1 cellular context compared by ENCODE assay signal in the genomic region with DNA sequence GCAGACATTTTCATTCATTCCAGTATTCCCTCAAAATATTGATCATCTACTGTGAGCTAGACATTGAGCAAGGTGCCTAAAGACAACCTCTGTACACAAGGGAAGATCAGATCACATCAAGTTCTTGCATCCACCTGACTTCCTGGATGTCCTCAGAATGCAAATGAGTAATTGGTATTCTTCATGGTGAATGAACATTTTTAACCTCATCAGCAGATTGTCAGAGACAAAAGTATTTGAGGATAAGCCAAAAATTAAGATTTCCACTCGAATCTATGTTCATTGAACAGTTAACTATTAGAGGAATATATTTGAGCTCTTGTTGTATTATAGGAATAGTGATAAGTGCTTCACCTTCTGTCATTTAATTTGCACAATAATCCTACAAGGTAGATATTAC.
TF ChIP-seq lines count a peak whose summit lies in the region.

No MANE protein-coding gene starts in this region.

TF ChIP-seq in H1, 55 proteins besides CTCF, POLR2A, EP300 and RAD21:
- 0 out of 2 replicates have a peak, but pooled peaks have one; percentile 34 for TF ChIP-seq POLR2AphosphoS5 (IDR thresholded peaks at IDR 0.05; ENCODE audit: low read depth, low read length)
- no peak for TF ChIP-seq TEAD4 (IDR thresholded peaks at IDR 0.05; ENCODE audit: low read depth, low read length)
